22 cellular contexts compared by ENCODE assay signal in the genomic region with DNA sequence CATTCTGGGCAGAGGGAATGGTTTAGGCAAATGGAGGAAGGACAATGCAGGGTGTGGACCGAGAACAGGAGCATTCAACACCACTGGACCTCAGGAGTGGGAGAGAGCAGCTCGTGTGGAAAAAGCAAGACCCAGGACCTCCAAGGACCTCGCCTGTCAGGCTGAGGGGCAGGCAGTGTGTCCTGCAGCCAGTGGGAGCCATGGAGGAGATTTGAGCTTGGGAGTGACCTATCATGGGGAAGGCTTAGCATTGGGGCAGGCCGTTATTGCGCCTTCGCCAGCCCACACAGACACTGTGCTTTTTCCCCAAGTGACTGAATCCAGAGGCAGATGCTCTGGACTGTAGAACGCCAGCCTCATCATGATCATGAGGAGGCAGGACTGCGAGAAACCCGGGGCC. TPM values are rescaled to one million over a fixed set of nuclear protein-coding genes. Genes with fewer than 3 reads are reported as not detected.
A peak's percentile ranks its signal among the peaks of the same experiment; 100 is the strongest.
DNase-seq lines count a peak whose midpoint lies in the region; ATAC-seq and TF ChIP-seq lines count a peak whose summit lies in the region.
"Had no signal": no experiment of that assay in that cellular context is flagged by ENCODE, and none has a peak within 500 bp of the region (broad histone marks: within the 10 kb centered on the region; RNA-seq: fewer than 3 reads in every experiment).

No MANE protein-coding gene starts in this region.

- ATAC-seq in T-cell (replicated peaks in 1 of 4) (no peak), HG03175 (IDR thresholded peaks at IDR 0.05; ENCODE audit: unreplicated experiment) (no peak)
- ATAC-seq: GM12878 had no signal

- POLR2A ChIA-PET in MCF 10A (lab: Yijun Ruan, JAX) (interaction anchor here (0.6 to 4.1 kb wide), 5 partner anchors 9 to 140 kb away, joined by 3 to 38 read pairs (median 5); a partner anchor contains a TSS), T-cell (lab: Charles Lee) (no interaction called here)

- no peak for DNase-seq in MCF 10A (ENCODE audit: unreplicated experiment)
- DNase-seq in mammary epithelial cell: no peak
- DNase-seq in T-cell: no peak
- no peak for DNase-seq in hepatocyte (ENCODE audit: low spot score)
- no peak for DNase-seq in endothelial cell (ENCODE audit: low spot score)
- DNase-seq in SK-N-DZ (ENCODE audit: low spot score): no peak
- no peak for DNase-seq in GM23248
- DNase-seq: 8988T, DMS 273 treated with DMSO at 0.1 percent for 48 hours, GDM1, NCI-H1048, NCI-H1436 treated with DMSO at 0.1 percent for 48 hours, NCI-H2081, NCI-H748 treated with DMSO at 0.1 percent for 48 hours, OCI-M1, Right ventricle myocardium superior had no signal

- H3K4me1 Mint-ChIP-seq in MCF 10A (ENCODE audit: insufficient read depth, unreplicated experiment) (peaks cover 31% of the 10 kb centered on the region), T-cell (peaks cover 63 to 77% (median 66%) of the 10 kb centered on the region in 3 donors), endothelial cell (ENCODE audit: unreplicated experiment) (peaks cover 3% of the 10 kb centered on the region)

- no peaks in the 10 kb centered on the region for H3K9me3 Mint-ChIP-seq in MCF 10A (ENCODE audit: unreplicated experiment)
- H3K9me3 Mint-ChIP-seq in T-cell: no peaks in the 10 kb centered on the region
- no peaks in the 10 kb centered on the region for H3K9me3 Mint-ChIP-seq in endothelial cell (ENCODE audit: unreplicated experiment)

- H3K79me2 ChIP-seq in mammary epithelial cell (ENCODE audit: insufficient read depth, low read length): no peaks in the 10 kb centered on the region
- no peaks in the 10 kb centered on the region for H3K79me2 ChIP-seq in hepatocyte
- H3K79me2 ChIP-seq in GM23248 (ENCODE audit: insufficient read depth): no peaks in the 10 kb centered on the region

- no peaks in the 10 kb centered on the region for H3K9me2 ChIP-seq in hepatocyte (replicated peaks; ENCODE audit: insufficient read depth)
- no peaks in the 10 kb centered on the region for H3K9me2 ChIP-seq in GM23248 (ENCODE audit: insufficient read depth)

- H3K27ac ChIP-seq in mammary epithelial cell (ENCODE audit: insufficient read depth, low read depth, low read length): no peak overlapping the region
- peak overlapping the region; percentile 88 for H3K27ac ChIP-seq in hepatocyte
- H3K27ac ChIP-seq in GM23248: no peak overlapping the region
- H3K27ac ChIP-seq: KMS-11 had no signal

- H3K27me3 ChIP-seq in mammary epithelial cell (ENCODE audit: insufficient read depth, low read length) (no peaks in the 10 kb centered on the region), hepatocyte (no peaks in the 10 kb centered on the region), GM23248 (replicated peaks; ENCODE audit: insufficient read depth) (no peaks in the 10 kb centered on the region)

- 92% methylated on average over 9 of the region's 9 CpGs for WGBS in mammary epithelial cell (ENCODE audit: low coverage, missing lambda C conversion rate)
- 95% methylated on average over 9 of the region's 9 CpGs for WGBS in hepatocyte (ENCODE audit: low lambda C conversion rate, missing lambda C conversion rate)
- WGBS in GM23248 (ENCODE audit: low coverage in 1 of 2, low lambda C conversion rate in 2 of 2, missing lambda C conversion rate in 2 of 2), 2 experiments: 58% methylated on average over 9 of the region's 9 CpGs

- CTCF ChIA-PET in MCF 10A (lab: Yijun Ruan, JAX) (interaction anchor here (0.5 to 3.3 kb wide), 4 partner anchors 14 to 76 kb away, joined by 4 to 22 read pairs (median 6); a partner anchor contains a TSS), mammary epithelial cell (lab: Charles Lee; ENCODE audit: low non-redundant PET) (interaction anchor here (0.7 kb wide), 1 partner anchor 352 kb away, joined by 6 read pairs; no protein-coding TSS in a partner anchor), T-cell (lab: Charles Lee) (interaction anchor here in 1 of 2 donors (0.6 kb wide), 1 partner anchor 150 kb away, joined by 4 read pairs; no protein-coding TSS in a partner anchor)

- H3K36me3 ChIP-seq in mammary epithelial cell (ENCODE audit: insufficient read depth, low read length) (no peaks in the 10 kb centered on the region), hepatocyte (replicated peaks; ENCODE audit: insufficient read depth, low read depth) (no peaks in the 10 kb centered on the region), GM23248 (ENCODE audit: low read depth) (no peaks in the 10 kb centered on the region)

- H3K4me2 ChIP-seq in mammary epithelial cell (ENCODE audit: insufficient read depth, low read depth, low read length) (no peak overlapping the region), hepatocyte (no peak overlapping the region), GM23248 (ENCODE audit: unreplicated experiment) (no peak overlapping the region)
- H3K4me2 ChIP-seq: KMS-11 had no signal

- intact Hi-C loops in MCF 10A (cut with micrococcal nuclease) (no loop called here), mammary epithelial cell (cut with micrococcal nuclease) (loop anchor here (2.0 kb wide), 1 partner anchor 16 kb away; a partner anchor contains a TSS)

- H3K4me1 ChIP-seq in mammary epithelial cell (ENCODE audit: insufficient read depth, low read length) (peaks cover 21% of the 10 kb centered on the region), hepatocyte (ENCODE audit: insufficient read depth) (peaks cover 27% of the 10 kb centered on the region), GM23248 (ENCODE audit: insufficient read depth) (no peaks in the 10 kb centered on the region)

- no TSS peak for BruUV-seq in MCF 10A (replicated peaks; lab: Mats Ljungman, UMichigan)
- BruUV-seq in mammary epithelial cell (replicated peaks; lab: Mats Ljungman, UMichigan): no TSS peak

- in situ Hi-C loops in mammary epithelial cell (cut with MboI; ENCODE audit: low sequenced_read_pairs in 2 of 2) (no loop called here), GM23248 (cut with MboI) (no loop called here)

- no peak overlapping the region for H3K4me3 Mint-ChIP-seq in MCF 10A (ENCODE audit: unreplicated experiment)
- H3K4me3 Mint-ChIP-seq in T-cell: no peak overlapping the region
- no peak overlapping the region for H3K4me3 Mint-ChIP-seq in endothelial cell (ENCODE audit: unreplicated experiment)

- no peaks in the 10 kb centered on the region for H3F3A ChIP-seq in GM23248 (ENCODE audit: insufficient read depth)

- peak overlapping the region; percentile 39 for H3K27ac Mint-ChIP-seq in MCF 10A (ENCODE audit: low read depth, unreplicated experiment)
- peak overlapping the region; percentile 66 to 76 for H3K27ac Mint-ChIP-seq in T-cell
- H3K27ac Mint-ChIP-seq in endothelial cell (ENCODE audit: unreplicated experiment): no peak overlapping the region

- H3K9me3 ChIP-seq in mammary epithelial cell (replicated peaks; ENCODE audit: insufficient read depth, low read length) (no peaks in the 10 kb centered on the region), hepatocyte (ENCODE audit: low read depth) (no peaks in the 10 kb centered on the region), GM23248 (ENCODE audit: low read depth) (no peaks in the 10 kb centered on the region)

- H4K20me1 ChIP-seq in mammary epithelial cell (ENCODE audit: insufficient read depth, low read length): no peaks in the 10 kb centered on the region
- H4K20me1 ChIP-seq in hepatocyte (ENCODE audit: insufficient read depth, poor library complexity, severe bottlenecking): no peaks in the 10 kb centered on the region
- no peaks in the 10 kb centered on the region for H4K20me1 ChIP-seq in GM23248 (ENCODE audit: insufficient read depth)

- dilution Hi-C loops in mammary epithelial cell (cut with HindIII; ENCODE audit: low sequenced_read_pairs): no loop called here

- H2AFZ ChIP-seq in mammary epithelial cell (ENCODE audit: low read depth, low read length) (no peak overlapping the region), hepatocyte (no peak overlapping the region), GM23248 (no peak overlapping the region)

- no peak for TF ChIP-seq CTCF in MCF 10A (IDR thresholded peaks at IDR 0.05; ENCODE audit: unreplicated experiment)
- no peak for TF ChIP-seq CTCF in mammary epithelial cell (conservative IDR thresholded peaks at IDR 0.05 in 1 of 2, IDR thresholded peaks at IDR 0.05 in 1 of 2; ENCODE audit: extremely low read depth in 1 of 2, insufficient read depth in 1 of 2, low read depth in 1 of 2, low read length in 2 of 2)
- TF ChIP-seq CTCF in hepatocyte (IDR thresholded peaks at IDR 0.05; ENCODE audit: poor library complexity): no peak
- no peak for TF ChIP-seq CTCF in endothelial cell (IDR thresholded peaks at IDR 0.05; ENCODE audit: unreplicated experiment)

- H3K36me3 Mint-ChIP-seq in MCF 10A (ENCODE audit: insufficient read depth, unreplicated experiment) (no peaks in the 10 kb centered on the region), T-cell (no peaks in the 10 kb centered on the region), endothelial cell (ENCODE audit: low read depth, unreplicated experiment) (no peaks in the 10 kb centered on the region)

- H3K4me3 ChIP-seq in mammary epithelial cell (replicated peaks in 1 of 3; ENCODE audit: insufficient read depth in 1 of 3, low read depth in 2 of 3, low read length in 3 of 3): no peak overlapping the region
- no peak overlapping the region for H3K4me3 ChIP-seq in hepatocyte
- H3K4me3 ChIP-seq in GM23248: no peak overlapping the region
- H3K4me3 ChIP-seq: GM12878 had no signal

- no peaks in the 10 kb centered on the region for H3K27me3 Mint-ChIP-seq in MCF 10A (ENCODE audit: insufficient read depth, unreplicated experiment)
- H3K27me3 Mint-ChIP-seq in T-cell: no peaks in the 10 kb centered on the region
- H3K27me3 Mint-ChIP-seq in endothelial cell (ENCODE audit: unreplicated experiment): peaks cover 7% of the 10 kb centered on the region

- H3K9ac ChIP-seq in mammary epithelial cell (ENCODE audit: insufficient read depth, low read length) (no peak overlapping the region), GM23248 (no peak overlapping the region)
- H3K9ac ChIP-seq: KMS-11 had no signal

RNA-seq across cellular contexts. Expression of a gene that starts 3.2 kb away (rescaled TPM):
- total RNA-seq in MCF 10A (2022) (0.09 and 0.39 TPM in 2 replicates), mammary epithelial cell (under 1 TPM; under 0.01 to 0.21 TPM), T-cell (1 to 10 TPM; 1.6 to 3.1 (median 2.8) TPM), hepatocyte (24.8 and 29.8 TPM in 2 replicates), endothelial cell (ENCODE audit: unreplicated experiment) (0.85 TPM)
- polyA plus RNA-seq in mammary epithelial cell (0.01 TPM), hepatocyte (16.3 and 28.3 TPM in 2 replicates), GM23248 (2016; fragmentation: Nextera tagmentation; extraction: Ambion mirVana) (not detected in 2 replicates)
- not detected for polyA minus RNA-seq in mammary epithelial cell
- polyA plus RNA-seq in SK-N-DZ (2014; cell fraction: cytosol; rRNA removed): 0.24 and 0.45 TPM in 2 replicates
- polyA plus RNA-seq in SK-N-DZ (2014; cell fraction: nucleus; rRNA removed): 0.33 and 1.3 TPM in 2 replicates
- total RNA-seq in GM23248 (2014; rRNA removed; shearing (Covaris generic)): not detected in 2 replicates
- total RNA-seq: M059J, NCI-H460 had no signal
- polyA plus RNA-seq: BJ had no signal

RNA-seq across cellular contexts. Expression of a gene that starts 15.1 kb away (rescaled TPM):
- 45.8 and 60.1 TPM in 2 replicates for total RNA-seq in MCF 10A (2022)
- total RNA-seq in mammary epithelial cell: 10 to 100 TPM in 1 of 2 donors, 1 to 10 TPM in 1; 5.5 to 29.1 TPM
- polyA plus RNA-seq in mammary epithelial cell: 7.9 TPM
- polyA minus RNA-seq in mammary epithelial cell: 10.3 TPM
- 100 to 1,000 TPM; 250 to 319 (median 294) TPM for total RNA-seq in T-cell
- 9.5 and 13.0 TPM in 2 replicates for total RNA-seq in hepatocyte
- polyA plus RNA-seq in hepatocyte: 17.4 and 19.6 TPM in 2 replicates
- 103 TPM for total RNA-seq in endothelial cell (ENCODE audit: unreplicated experiment)
- polyA plus RNA-seq in SK-N-DZ (2014; cell fraction: cytosol; rRNA removed): 35.7 and 40.3 TPM in 2 replicates
- polyA plus RNA-seq in SK-N-DZ (2014; cell fraction: nucleus; rRNA removed): 121 and 159 TPM in 2 replicates
- total RNA-seq in GM23248 (2014; rRNA removed; shearing (Covaris generic)): 2.9 and 3.9 TPM in 2 replicates
- polyA plus RNA-seq in GM23248 (2016; fragmentation: Nextera tagmentation; extraction: Ambion mirVana): 2.0 and 2.1 TPM in 2 replicates

RNA-seq across cellular contexts. Expression of a gene that starts 57.6 kb away (rescaled TPM):
- total RNA-seq in MCF 10A (2022) (3.0 and 3.7 TPM in 2 replicates), mammary epithelial cell (1 to 10 TPM; 4.7 to 8.7 TPM), T-cell (1 to 10 TPM in 1 of 5 donors, under 1 TPM in 4; 0.33 to 1.2 (median 0.64) TPM), hepatocyte (1.4 and 1.6 TPM in 2 replicates), endothelial cell (ENCODE audit: unreplicated experiment) (3.9 TPM)
- polyA plus RNA-seq in mammary epithelial cell (3.7 TPM), hepatocyte (2.2 and 3.9 TPM in 2 replicates), GM23248 (2016; fragmentation: Nextera tagmentation; extraction: Ambion mirVana) (1.2 and 1.3 TPM in 2 replicates)
- polyA minus RNA-seq in mammary epithelial cell: 7.2 TPM
- polyA plus RNA-seq in SK-N-DZ (2014; cell fraction: cytosol; rRNA removed): 61.6 and 68.7 TPM in 2 replicates
- 25.8 and 29.2 TPM in 2 replicates for polyA plus RNA-seq in SK-N-DZ (2014; cell fraction: nucleus; rRNA removed)
- 4.3 and 4.8 TPM in 2 replicates for total RNA-seq in GM23248 (2014; rRNA removed; shearing (Covaris generic))
